ENCODE assay signal across 1 cellular context in the genomic region with DNA sequence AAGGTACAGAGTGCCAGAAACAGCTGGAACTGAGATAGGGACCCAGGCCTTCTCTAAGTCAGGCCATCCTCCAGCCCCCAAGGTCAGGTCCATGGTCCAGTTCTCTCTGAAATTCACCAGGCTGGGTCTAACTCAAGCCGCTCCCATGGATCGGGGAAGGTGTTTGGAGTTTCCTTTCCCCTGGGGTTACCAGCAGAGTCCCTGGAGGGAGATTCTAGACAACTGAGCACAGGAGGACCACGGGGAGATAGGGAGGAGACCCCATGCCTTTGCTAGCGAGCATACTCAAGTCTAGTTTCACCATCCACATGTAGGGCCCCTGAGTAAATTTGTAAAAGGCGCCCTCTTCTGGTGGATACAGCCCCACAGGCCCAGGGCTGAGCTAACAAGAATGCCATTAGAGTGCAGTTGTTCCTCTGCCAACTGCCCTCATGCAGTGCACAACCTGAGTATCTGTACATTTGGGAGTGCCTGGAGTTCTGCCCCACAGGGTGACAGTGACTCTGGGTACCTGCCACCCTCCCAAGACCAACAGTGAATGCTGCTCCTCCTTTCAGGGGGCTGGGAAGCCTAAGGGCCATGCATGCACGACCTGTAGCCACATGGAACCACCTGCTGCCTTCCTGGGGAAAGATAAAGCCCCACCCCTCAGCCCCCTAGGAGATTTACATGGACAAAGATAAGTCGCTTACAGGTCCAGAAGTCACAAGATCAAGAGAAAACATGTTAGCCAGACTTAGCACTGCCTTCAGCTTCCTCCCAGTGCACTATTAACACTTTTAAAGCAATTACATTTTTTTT.
TF ChIP-seq lines count a peak whose summit lies in the region.

No MANE protein-coding gene starts in this region.

TF ChIP-seq in K562, 482 proteins besides CTCF, POLR2A, EP300 and RAD21 (continued from another document and continues in another):
- TF ChIP-seq ETS1 (conservative IDR thresholded peaks at IDR 0.05; ENCODE audit: control insufficient read depth, low read depth, low read length) (no peak), RBBP5 (IDR thresholded peaks at IDR 0.05; ENCODE audit: borderline replicate concordance, insufficient read depth, low read length, poor library complexity, severe bottlenecking) (no peak), NFYB (IDR thresholded peaks at IDR 0.05; ENCODE audit: extremely low read depth, insufficient read length) (no peak), PPARD (CRISPR knock-in tag; IDR thresholded peaks at IDR 0.05) (no peak), PCBP1 (IDR thresholded peaks at IDR 0.05; ENCODE audit: low read depth, low read length, poor library complexity, severe bottlenecking) (no peak), NR2C1 (IDR thresholded peaks at IDR 0.05) (peak; percentile 27; the same call in 1 of the 2 replicates), NR2C1 (tag; IDR thresholded peaks at IDR 0.05) (no peak), HCFC1 (IDR thresholded peaks at IDR 0.05; ENCODE audit: low read depth, low read length) (no peak; the same call in 1 of the 2 replicates), ZNF263 (CRISPR knock-in tag; IDR thresholded peaks at IDR 0.05; ENCODE audit: borderline replicate concordance) (no peak), YBX1 (IDR thresholded peaks at IDR 0.05) (no peak), CREB3 (tag; conservative IDR thresholded peaks at IDR 0.05; ENCODE audit: low read depth) (no peak), C11orf30 (IDR thresholded peaks at IDR 0.05; ENCODE audit: low read depth) (no peak), MED1 (CRISPR knock-in tag; IDR thresholded peaks at IDR 0.05; ENCODE audit: borderline replicate concordance) (no peak), CCNT2 (IDR thresholded peaks at IDR 0.05; ENCODE audit: borderline replicate concordance, extremely low read depth, insufficient read length, low read depth, low read length) (no peak), ELF1 (tag; IDR thresholded peaks at IDR 0.05) (0 out of 2 replicates have a peak, but pooled peaks have one; percentile 29), HOXB6 (CRISPR knock-in tag; IDR thresholded peaks at IDR 0.05; ENCODE audit: borderline replicate concordance) (no peak), MAFF (IDR thresholded peaks at IDR 0.05; ENCODE audit: low read length) (peak; percentile 22), REST (CRISPR knock-in tag; IDR thresholded peaks at IDR 0.05; ENCODE audit: low read depth) (0 out of 2 replicates have a peak, but pooled peaks have one; percentile 62), GMEB1 (CRISPR knock-in tag; IDR thresholded peaks at IDR 0.05) (no peak), SRSF7 (optimal IDR thresholded peaks at IDR 0.05; ENCODE audit: low read depth, low read length) (no peak), CBFA2T2 (conservative IDR thresholded peaks at IDR 0.05) (0 out of 2 replicates have a peak, but pooled peaks have one; percentile 25), ZNF324 (CRISPR knock-in tag; IDR thresholded peaks at IDR 0.05) (0 out of 2 replicates have a peak, but pooled peaks have one; percentile 47), HMG20B (CRISPR knock-in tag; IDR thresholded peaks at IDR 0.05) (no peak), TCF7 (IDR thresholded peaks at IDR 0.05; ENCODE audit: borderline replicate concordance) (no peak), FIP1L1 (IDR thresholded peaks at IDR 0.05; ENCODE audit: low read depth, low read length, poor library complexity, severe bottlenecking) (no peak), ZBTB7A (IDR thresholded peaks at IDR 0.05; ENCODE audit: borderline replicate concordance, control insufficient read depth, low read depth, low read length) (peak; percentile 39), ZNF764 (CRISPR knock-in tag; IDR thresholded peaks at IDR 0.05; ENCODE audit: low read depth) (0 out of 2 replicates have a peak, but pooled peaks have one; percentile 45), MLLT1 (IDR thresholded peaks at IDR 0.05) (no peak), KLF1 (tag; IDR thresholded peaks at IDR 0.05) (no peak), CHD2 (IDR thresholded peaks at IDR 0.05; ENCODE audit: low read depth, low read length) (no peak), ZNF174 (CRISPR knock-in tag; IDR thresholded peaks at IDR 0.05) (no peak)
- TF ChIP-seq, protein P1, sequence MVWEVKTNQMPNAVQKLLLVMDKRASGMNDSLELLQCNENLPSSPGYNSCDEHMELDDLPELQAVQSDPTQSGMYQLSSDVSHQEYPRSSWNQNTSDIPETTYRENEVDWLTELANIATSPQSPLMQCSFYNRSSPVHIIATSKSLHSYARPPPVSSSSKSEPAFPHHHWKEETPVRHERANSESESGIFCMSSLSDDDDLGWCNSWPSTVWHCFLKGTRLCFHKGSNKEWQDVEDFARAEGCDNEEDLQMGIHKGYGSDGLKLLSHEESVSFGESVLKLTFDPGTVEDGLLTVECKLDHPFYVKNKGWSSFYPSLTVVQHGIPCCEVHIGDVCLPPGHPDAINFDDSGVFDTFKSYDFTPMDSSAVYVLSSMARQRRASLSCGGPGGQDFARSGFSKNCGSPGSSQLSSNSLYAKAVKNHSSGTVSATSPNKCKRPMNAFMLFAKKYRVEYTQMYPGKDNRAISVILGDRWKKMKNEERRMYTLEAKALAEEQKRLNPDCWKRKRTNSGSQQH (CRISPR knock-in tag; IDR thresholded peaks at IDR 0.05) = no peak
- TF ChIP-seq, protein P2, sequence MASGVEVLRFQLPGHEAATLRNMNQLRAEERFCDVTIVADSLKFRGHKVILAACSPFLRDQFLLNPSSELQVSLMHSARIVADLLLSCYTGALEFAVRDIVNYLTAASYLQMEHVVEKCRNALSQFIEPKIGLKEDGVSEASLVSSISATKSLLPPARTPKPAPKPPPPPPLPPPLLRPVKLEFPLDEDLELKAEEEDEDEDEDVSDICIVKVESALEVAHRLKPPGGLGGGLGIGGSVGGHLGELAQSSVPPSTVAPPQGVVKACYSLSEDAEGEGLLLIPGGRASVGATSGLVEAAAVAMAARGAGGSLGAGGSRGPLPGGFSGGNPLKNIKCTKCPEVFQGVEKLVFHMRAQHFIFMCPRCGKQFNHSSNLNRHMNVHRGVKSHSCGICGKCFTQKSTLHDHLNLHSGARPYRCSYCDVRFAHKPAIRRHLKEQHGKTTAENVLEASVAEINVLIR (CRISPR knock-in tag; IDR thresholded peaks at IDR 0.05) = no peak
- TF ChIP-seq, protein P3, sequence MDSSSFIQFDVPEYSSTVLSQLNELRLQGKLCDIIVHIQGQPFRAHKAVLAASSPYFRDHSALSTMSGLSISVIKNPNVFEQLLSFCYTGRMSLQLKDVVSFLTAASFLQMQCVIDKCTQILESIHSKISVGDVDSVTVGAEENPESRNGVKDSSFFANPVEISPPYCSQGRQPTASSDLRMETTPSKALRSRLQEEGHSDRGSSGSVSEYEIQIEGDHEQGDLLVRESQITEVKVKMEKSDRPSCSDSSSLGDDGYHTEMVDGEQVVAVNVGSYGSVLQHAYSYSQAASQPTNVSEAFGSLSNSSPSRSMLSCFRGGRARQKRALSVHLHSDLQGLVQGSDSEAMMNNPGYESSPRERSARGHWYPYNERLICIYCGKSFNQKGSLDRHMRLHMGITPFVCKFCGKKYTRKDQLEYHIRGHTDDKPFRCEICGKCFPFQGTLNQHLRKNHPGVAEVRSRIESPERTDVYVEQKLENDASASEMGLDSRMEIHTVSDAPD (CRISPR knock-in tag; IDR thresholded peaks at IDR 0.05) = no peak
- TF ChIP-seq, protein P4, sequence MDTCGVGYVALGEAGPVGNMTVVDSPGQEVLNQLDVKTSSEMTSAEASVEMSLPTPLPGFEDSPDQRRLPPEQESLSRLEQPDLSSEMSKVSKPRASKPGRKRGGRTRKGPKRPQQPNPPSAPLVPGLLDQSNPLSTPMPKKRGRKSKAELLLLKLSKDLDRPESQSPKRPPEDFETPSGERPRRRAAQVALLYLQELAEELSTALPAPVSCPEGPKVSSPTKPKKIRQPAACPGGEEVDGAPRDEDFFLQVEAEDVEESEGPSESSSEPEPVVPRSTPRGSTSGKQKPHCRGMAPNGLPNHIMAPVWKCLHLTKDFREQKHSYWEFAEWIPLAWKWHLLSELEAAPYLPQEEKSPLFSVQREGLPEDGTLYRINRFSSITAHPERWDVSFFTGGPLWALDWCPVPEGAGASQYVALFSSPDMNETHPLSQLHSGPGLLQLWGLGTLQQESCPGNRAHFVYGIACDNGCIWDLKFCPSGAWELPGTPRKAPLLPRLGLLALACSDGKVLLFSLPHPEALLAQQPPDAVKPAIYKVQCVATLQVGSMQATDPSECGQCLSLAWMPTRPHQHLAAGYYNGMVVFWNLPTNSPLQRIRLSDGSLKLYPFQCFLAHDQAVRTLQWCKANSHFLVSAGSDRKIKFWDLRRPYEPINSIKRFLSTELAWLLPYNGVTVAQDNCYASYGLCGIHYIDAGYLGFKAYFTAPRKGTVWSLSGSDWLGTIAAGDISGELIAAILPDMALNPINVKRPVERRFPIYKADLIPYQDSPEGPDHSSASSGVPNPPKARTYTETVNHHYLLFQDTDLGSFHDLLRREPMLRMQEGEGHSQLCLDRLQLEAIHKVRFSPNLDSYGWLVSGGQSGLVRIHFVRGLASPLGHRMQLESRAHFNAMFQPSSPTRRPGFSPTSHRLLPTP (IDR thresholded peaks at IDR 0.05; ENCODE audit: borderline replicate concordance, extremely low read depth, insufficient read length) = no peak
